Comparison of ENCODE assay signal across 11 cellular contexts in the genomic region with DNA sequence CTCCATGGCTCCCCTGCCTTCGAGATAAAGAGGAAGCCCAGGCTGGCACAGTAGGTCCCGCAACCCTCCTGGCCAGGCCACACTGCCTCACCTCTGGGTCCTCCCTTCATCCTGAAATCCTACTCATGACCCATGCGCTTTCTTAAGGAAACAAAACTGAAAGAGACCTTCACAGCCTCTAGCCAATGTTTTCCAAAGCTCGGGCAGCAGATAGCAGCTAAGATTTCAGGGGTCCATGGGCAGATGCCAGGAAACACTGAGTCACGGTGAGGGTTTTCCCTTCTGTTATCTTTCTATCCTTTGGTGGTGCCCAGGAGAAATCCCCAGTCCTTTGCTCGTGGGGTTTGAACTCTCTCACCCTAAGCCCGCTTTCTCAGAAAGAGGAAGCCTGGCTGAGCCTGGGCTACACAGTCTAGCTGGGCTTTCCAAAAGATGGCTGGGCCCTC. TPM values are rescaled to one million over a fixed set of nuclear protein-coding genes. Genes with fewer than 3 reads are reported as not detected.
A peak's percentile ranks its signal among the peaks of the same experiment; 100 is the strongest.
DNase-seq lines count a peak whose midpoint lies in the region; ATAC-seq and TF ChIP-seq lines count a peak whose summit lies in the region.
"Had no signal": no experiment of that assay in that cellular context is flagged by ENCODE, and none has a peak within 500 bp of the region (broad histone marks: within the 10 kb centered on the region; RNA-seq: fewer than 3 reads in every experiment).

No MANE protein-coding gene starts in this region.

- peak overlapping the region in 1 of 5 donors; percentile 2 for H3K9ac ChIP-seq in subcutaneous abdominal adipose tissue (ENCODE audit: low read length in 5 of 5)

- ATAC-seq in activated naive CD4-positive, alpha-beta T cell treated with anti-CD3 and anti-CD28 coated beads, Interleukin-2, amount 50 U/mL, for 72 hours, result peak; percentile 29 to 49
- ATAC-seq in CD4-positive, alpha-beta T cell (ENCODE audit: poor library complexity), result no peak

- no peaks in the 10 kb centered on the region for H3K9me3 Mint-ChIP-seq in activated naive CD4-positive, alpha-beta T cell treated with anti-CD3 and anti-CD28 coated beads, Interleukin-2, amount 50 U/mL, for 72 hours
- no peaks in the 10 kb centered on the region for H3K9me3 Mint-ChIP-seq in CD4-positive, alpha-beta T cell
- H3K9me3 Mint-ChIP-seq: CD8-positive, alpha-beta memory T cell had no signal

- no peak for DNase-seq in activated naive CD4-positive, alpha-beta T cell treated with anti-CD3 and anti-CD28 coated beads, Interleukin-2, amount 50 U/mL, for 72 hours (ENCODE audit: low spot score in 2 of 2)
- no peak for DNase-seq in activated naive CD4-positive, alpha-beta T cell (lab: John Stamatoyannopoulos, UW)
- DNase-seq in OCI-M1 (lab: John Stamatoyannopoulos, UW) (peak; percentile 86), erythroblast (lab: John Stamatoyannopoulos, UW) (peak; percentile 50 to 62), NCI-H526 (lab: John Stamatoyannopoulos, UW) (no peak), NCI-H1436 (lab: John Stamatoyannopoulos, UW) (no peak)
- DNase-seq in CD4-positive, alpha-beta T cell, result no peak
- DNase-seq: activated CD8-positive, alpha-beta memory T cell treated with anti-CD3 and anti-CD28 coated beads, Interleukin-2, amount 50 U/mL, for 48 hours; CD8-positive, alpha-beta memory T cell had no signal

- H3K36me3 Mint-ChIP-seq in activated naive CD4-positive, alpha-beta T cell treated with anti-CD3 and anti-CD28 coated beads, Interleukin-2, amount 50 U/mL, for 72 hours, result no peaks in the 10 kb centered on the region
- no peaks in the 10 kb centered on the region for H3K36me3 Mint-ChIP-seq in CD4-positive, alpha-beta T cell (ENCODE audit: low read depth)
- H3K36me3 Mint-ChIP-seq: CD8-positive, alpha-beta memory T cell had no signal

- H3K36me3 ChIP-seq in subcutaneous abdominal adipose tissue (ENCODE audit: control insufficient read depth in 5 of 5, insufficient read depth in 5 of 5, low read length in 5 of 5), result no peaks in the 10 kb centered on the region
- H3K36me3 ChIP-seq: esophagus muscularis mucosa had no signal

- intact Hi-C loops in CD4-positive, alpha-beta T cell (cut with DNase I, micrococcal nuclease), result no loop called here

- peak overlapping the region in 3 of 5 donors; percentile 13 to 47 (median 36) for H3K4me3 ChIP-seq in subcutaneous abdominal adipose tissue (ENCODE audit: low read depth in 1 of 5, low read length in 5 of 5)
- H3K4me3 ChIP-seq: esophagus muscularis mucosa had no signal

- POLR2A ChIA-PET in CD4-positive, alpha-beta T cell (lab: Charles Lee), result no interaction called here

- H3K27ac Mint-ChIP-seq in activated naive CD4-positive, alpha-beta T cell treated with anti-CD3 and anti-CD28 coated beads, Interleukin-2, amount 50 U/mL, for 72 hours, result peak overlapping the region; percentile 54 to 65
- H3K27ac Mint-ChIP-seq in CD4-positive, alpha-beta T cell, result no peak overlapping the region

- H3K4me3 Mint-ChIP-seq in CD4-positive, alpha-beta T cell, result no peak overlapping the region
- H3K4me3 Mint-ChIP-seq: CD8-positive, alpha-beta memory T cell had no signal

- no peak for TF ChIP-seq CTCF in CD4-positive, alpha-beta T cell (IDR thresholded peaks at IDR 0.05)

- no peaks in the 10 kb centered on the region for H3K4me1 ChIP-seq in subcutaneous abdominal adipose tissue (ENCODE audit: control insufficient read depth in 5 of 5, insufficient read depth in 5 of 5, low read length in 5 of 5)

- no peak for TF ChIP-seq POLR2A in erythroblast (IDR thresholded peaks at IDR 0.05; ENCODE audit: low read length)

- no peaks in the 10 kb centered on the region for H3K4me1 Mint-ChIP-seq in CD4-positive, alpha-beta T cell (ENCODE audit: low read depth)

- no peaks in the 10 kb centered on the region for H3K27me3 ChIP-seq in subcutaneous abdominal adipose tissue (ENCODE audit: control insufficient read depth in 5 of 5, insufficient read depth in 4 of 5, low read length in 5 of 5)
- no peaks in the 10 kb centered on the region for H3K27me3 ChIP-seq in CD4-positive, alpha-beta T cell (ENCODE audit: control insufficient read depth, insufficient read depth, low read length)

- no peaks in the 10 kb centered on the region for H3K27me3 Mint-ChIP-seq in CD4-positive, alpha-beta T cell
- H3K27me3 Mint-ChIP-seq: CD8-positive, alpha-beta memory T cell had no signal

- H3K27ac ChIP-seq in subcutaneous abdominal adipose tissue (ENCODE audit: low read depth, low read length), result no peak overlapping the region
- no peak overlapping the region for H3K27ac ChIP-seq in CD4-positive, alpha-beta T cell (ENCODE audit: low read depth, low read length)
- H3K27ac ChIP-seq: esophagus muscularis mucosa had no signal

- no peaks in the 10 kb centered on the region for H3K9me3 ChIP-seq in subcutaneous abdominal adipose tissue (ENCODE audit: control insufficient read depth in 5 of 5, low read length in 5 of 5)
- no peaks in the 10 kb centered on the region for H3K9me3 ChIP-seq in CD4-positive, alpha-beta T cell (ENCODE audit: control insufficient read depth, low read length)
- H3K9me3 ChIP-seq: esophagus muscularis mucosa had no signal

- CTCF ChIA-PET in CD4-positive, alpha-beta T cell (lab: Charles Lee), result no interaction called here

RNA-seq across cellular contexts. Expression of a gene that starts 26.6 kb away (rescaled TPM):
- total RNA-seq in activated naive CD4-positive, alpha-beta T cell treated with anti-CD3 and anti-CD28 coated beads, Interleukin-2, amount 50 U/mL, for 72 hours, result 1 to 10 TPM in 1 of 2 donors, under 1 TPM in 1; 0.61 to 1.1 TPM
- total RNA-seq in CD4-positive, alpha-beta T cell, result not detected

Comparison
In these comparisons a context has a peak if more than half of its experiments do, and no peak if none do; other contexts are left out.
1. DNase-seq: peak in OCI-M1 (single experiment) and erythroblast (2 of 2); none in activated naive CD4-positive, alpha-beta T cell treated with anti-CD3 and anti-CD28 coated beads, Interleukin-2, amount 50 U/mL, for 72 hours (0 of 2), activated naive CD4-positive, alpha-beta T cell (0 of 4), NCI-H526 (0 of 2), CD4-positive, alpha-beta T cell (0 of 10) and NCI-H1436 (single experiment).